In the genomic region with DNA sequence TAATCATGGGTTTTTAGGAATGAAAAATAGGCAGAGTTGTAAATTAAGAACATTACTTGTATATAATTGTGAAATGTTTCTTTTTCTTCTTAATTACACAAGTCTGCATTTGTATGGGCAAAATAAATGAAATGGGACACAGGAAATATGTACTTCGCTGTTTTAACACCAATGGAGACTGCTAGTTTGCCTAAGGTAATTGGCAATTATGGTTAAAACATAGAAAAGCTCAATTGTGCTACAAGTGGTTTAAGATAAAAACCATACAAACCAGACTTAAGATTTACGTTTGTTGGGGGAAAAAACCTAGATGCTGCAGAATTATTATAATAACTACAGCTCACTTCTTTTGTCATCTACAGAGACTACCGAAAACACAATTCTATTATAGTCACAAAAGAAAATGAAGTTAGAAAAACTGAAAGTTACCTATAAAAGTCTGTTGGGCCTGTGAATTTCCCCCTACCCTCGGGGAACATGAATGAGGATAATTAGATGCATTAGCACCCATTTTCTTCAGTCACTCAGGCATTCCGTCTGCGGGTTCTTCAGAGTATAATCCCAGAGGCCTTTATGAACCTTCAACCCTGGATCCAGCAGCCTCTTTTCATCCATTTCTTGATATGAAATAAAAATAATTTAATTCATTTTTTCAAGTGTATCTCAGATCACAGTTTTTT, we compare ENCODE assay signal across 17 cellular contexts. TPM values are rescaled to one million over a fixed set of nuclear protein-coding genes. Genes with fewer than 3 reads are reported as not detected.
"Had no signal": no experiment of that assay in that cellular context is flagged by ENCODE, and none has a peak within 500 bp of the region (broad histone marks: within the 10 kb centered on the region; RNA-seq: fewer than 3 reads in every experiment).

No MANE protein-coding gene starts in this region.

- DNase-seq: activated CD4-positive, alpha-beta T cell treated with anti-CD3 and anti-CD28 coated beads, Interleukin-2, amount 50 U/mL, for 4 hours; activated naive CD4-positive, alpha-beta T cell treated with anti-CD3 and anti-CD28 coated beads for 36 hours; activated naive CD8-positive, alpha-beta T cell treated with anti-CD3 and anti-CD28 coated beads, Interleukin-2, amount 50 U/mL, for 24 hours; effector memory CD4-positive, alpha-beta T cell; foreskin keratinocyte; glutamatergic neuron; kidney glomerular epithelial cell; left ventricle myocardium superior; naive thymus-derived CD8-positive, alpha-beta T cell; posterior cingulate gyrus; stimulated activated CD4-positive, alpha-beta T cell treated with anti-CD3 and anti-CD28 coated beads, Interleukin-15, amount 100 ng/mL, for 24 hours; stimulated activated CD4-positive, alpha-beta T cell treated with anti-CD3 and anti-CD28 coated beads, Interleukin-4, amount 100 ng/mL, for 1 hour; stimulated activated naive B cell treated with anti-CD40 and anti-IgM and Interleukin-4, amounts not matched to agents 10 μg/mL and 1 μg/mL and 100 μg/mL, for 72 hours; trophoblast cell had no signal

- H3K4me1 ChIP-seq: ascending aorta, foreskin keratinocyte had no signal

- FAIRE-seq: bronchial epithelial cell had no signal

- H3K27me3 ChIP-seq: ascending aorta, foreskin keratinocyte had no signal

- ATAC-seq: activated CD4-positive, CD25-positive, alpha-beta regulatory T cell treated with anti-CD3 and anti-CD28 coated beads, Interleukin-2, amount 50 U/mL, for 24 hours; activated naive CD8-positive, alpha-beta T cell treated with anti-CD3 and anti-CD28 coated beads, Interleukin-2, amount 50 U/mL, for 24 hours; foreskin keratinocyte; left ventricle myocardium superior; naive thymus-derived CD8-positive, alpha-beta T cell; stimulated activated naive B cell treated with anti-CD40 and anti-IgM and Interleukin-4, amounts not matched to agents 10 μg/mL and 1 μg/mL and 100 μg/mL, for 72 hours had no signal

- H3K4me3 ChIP-seq: ascending aorta had no signal

- H3K9me3 ChIP-seq: ascending aorta had no signal

RNA-seq across cellular contexts. Expression of a gene that starts 51.3 kb away (rescaled TPM):
- polyA plus RNA-seq: foreskin keratinocyte; naive thymus-derived CD8-positive, alpha-beta T cell had no signal
